In the genomic region with DNA sequence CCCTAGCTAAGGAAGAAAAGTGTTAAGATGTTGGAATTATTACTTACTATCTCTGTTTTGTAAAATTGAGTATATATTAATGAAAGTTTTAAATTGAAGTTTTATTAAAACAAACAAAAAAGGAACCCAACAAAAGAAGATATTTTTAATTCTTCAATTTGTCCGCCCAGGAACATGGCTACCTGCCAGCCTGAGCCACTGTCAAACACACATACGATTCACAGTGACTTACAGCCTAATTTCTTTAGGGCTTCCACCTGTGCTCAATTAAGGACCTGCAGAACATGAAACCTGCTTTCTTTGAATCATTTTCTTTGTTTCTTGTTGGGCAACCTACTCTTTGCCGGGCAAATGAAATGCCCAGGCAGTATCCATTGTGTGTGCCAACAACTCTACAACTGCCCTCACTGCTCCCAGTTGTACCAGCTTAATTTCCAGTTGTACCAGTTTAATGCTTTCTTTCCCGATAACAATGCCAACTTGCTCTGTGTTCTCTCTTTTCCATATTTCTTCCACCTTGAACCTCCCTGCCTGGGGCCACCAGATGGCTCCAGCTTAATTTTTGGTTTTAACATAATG, we compare ENCODE assay signal across 19 cellular contexts.
A peak's percentile ranks its signal among the peaks of the same experiment; 100 is the strongest.
DNase-seq lines count a peak whose midpoint lies in the region; FAIRE-seq and TF ChIP-seq lines count a peak whose summit lies in the region.
"Had no signal": no experiment of that assay in that cellular context is flagged by ENCODE, and none has a peak within 500 bp of the region (broad histone marks: within the 10 kb centered on the region; RNA-seq: fewer than 3 reads in every experiment).

No MANE protein-coding gene starts in this region.

- no peak for TF ChIP-seq POLR2A in lower leg skin (IDR thresholded peaks at IDR 0.05)

- H3K9me3 ChIP-seq in kidney (ENCODE audit: control insufficient read depth in 1 of 2, low read length in 2 of 2): no peaks in the 10 kb centered on the region
- no peaks in the 10 kb centered on the region for H3K9me3 ChIP-seq in mucosa of rectum (ENCODE audit: control insufficient read depth in 2 of 2, low read length in 2 of 2)

- H3K4me3 ChIP-seq in kidney (ENCODE audit: low read length in 2 of 2): no peak overlapping the region
- peak overlapping the region in 1 of 2 donors; percentile 13 for H3K4me3 ChIP-seq in mucosa of rectum (ENCODE audit: low read length in 2 of 2)
- H3K4me3 ChIP-seq in lower leg skin (ENCODE audit: low read depth, poor library complexity, severe bottlenecking): no peak overlapping the region

- TF ChIP-seq CTCF in C4-2B (conservative IDR thresholded peaks at IDR 0.05) (peak; percentile 13; the same call in 1 of the 2 replicates), kidney (IDR thresholded peaks at IDR 0.05; ENCODE audit: borderline replicate concordance, extremely low read depth, insufficient read depth) (no peak), lower leg skin (IDR thresholded peaks at IDR 0.05) (no peak)

- no peak for FAIRE-seq in kidney (lab: Jason Lieb, UNC)
- FAIRE-seq: A204.1, D721Med, G401.6, GM12891, HTR-8/SVneo had no signal

- no peaks in the 10 kb centered on the region for H3K27me3 ChIP-seq in mucosa of rectum (ENCODE audit: control insufficient read depth in 2 of 2, insufficient read depth in 2 of 2, low read length in 2 of 2)

- 38 to 42% methylated on average over 4 of the region's 4 CpGs for WGBS in lower leg skin, 2 donors

- DNase-seq in NCI-H1105 (lab: John Stamatoyannopoulos, UW) (peak; percentile 54), kidney (no peak), HCEC 1CT (no peak), cortex of kidney (lab: John Stamatoyannopoulos, UW) (no peak), lower leg skin (ENCODE audit: low spot score in 2 of 2) (no peak)
- DNase-seq: C1 segment of cervical spinal cord; CD4-positive, alpha-beta memory T cell; DMS153; DMS79 treated with DMSO at 0.1 percent for 48 hours; EL; GOT3; H9 had no signal

- H3K27ac ChIP-seq in C4-2B (no peak overlapping the region), kidney (ENCODE audit: low read depth in 2 of 2, low read length in 2 of 2) (peak overlapping the region; percentile 2 to 32), mucosa of rectum (ENCODE audit: low read depth in 2 of 2, low read length in 2 of 2) (peak overlapping the region; percentile 60 to 68)

- H3K36me3 ChIP-seq in kidney (ENCODE audit: control insufficient read depth in 1 of 2, insufficient read depth in 2 of 2, low read length in 2 of 2) (no peaks in the 10 kb centered on the region), mucosa of rectum (ENCODE audit: control insufficient read depth in 2 of 2, insufficient read depth in 2 of 2, low read length in 2 of 2) (no peaks in the 10 kb centered on the region)

- H3K9ac ChIP-seq in kidney (ENCODE audit: low read length in 2 of 2) (no peak overlapping the region), mucosa of rectum (ENCODE audit: low read depth in 1 of 2, low read length in 2 of 2) (no peak overlapping the region)

- H3K4me1 ChIP-seq in kidney (ENCODE audit: control insufficient read depth in 1 of 2, insufficient read depth in 1 of 2, low read depth in 1 of 2, low read length in 2 of 2) (peaks cover 0 to 2% of the 10 kb centered on the region in 2 donors), mucosa of rectum (ENCODE audit: control insufficient read depth in 2 of 2, insufficient read depth in 2 of 2, low read length in 2 of 2) (peaks cover 4 to 13% of the 10 kb centered on the region in 2 donors)

- intact Hi-C loops in kidney (cut with DNase I): no loop called here
- intact Hi-C loops in lower leg skin (cut with DNase I; ENCODE audit: low total_unique reads): no loop called here
